Comparison of ENCODE assay signal across 8 cellular contexts in genomic region chr6:148747145-148747492, GRCh38. TPM values are rescaled to one million over a fixed set of nuclear protein-coding genes. Genes with fewer than 3 reads are reported as not detected.
DNase-seq lines count a peak whose midpoint lies in the region; ATAC-seq and TF ChIP-seq lines count a peak whose summit lies in the region.

No MANE protein-coding gene starts in this region.

- no peaks in the 10 kb centered on the region for H3K36me3 Mint-ChIP-seq in activated T-helper 17 cell treated with anti-CD3 and anti-CD28 coated beads, Interleukin-2, amount 50 U/mL, for 72 hours (ENCODE audit: low read depth)
- H3K36me3 Mint-ChIP-seq in glutamatergic neuron (ENCODE audit: unreplicated experiment): no peaks in the 10 kb centered on the region

- H3K27ac ChIP-seq in neutrophil: no peak overlapping the region

- TF ChIP-seq CTCF in glutamatergic neuron (IDR thresholded peaks at IDR 0.05; ENCODE audit: partially characterized antibody, unreplicated experiment): no peak
- no peak for TF ChIP-seq CTCF in neutrophil (IDR thresholded peaks at IDR 0.05)

- no peaks in the 10 kb centered on the region for H3K9me3 Mint-ChIP-seq in activated T-helper 17 cell treated with anti-CD3 and anti-CD28 coated beads, Interleukin-2, amount 50 U/mL, for 72 hours
- peaks cover 1% of the 10 kb centered on the region for H3K9me3 Mint-ChIP-seq in glutamatergic neuron (ENCODE audit: unreplicated experiment)

- H3K27ac Mint-ChIP-seq in activated T-helper 17 cell treated with anti-CD3 and anti-CD28 coated beads, Interleukin-2, amount 50 U/mL, for 72 hours: no peak overlapping the region
- H3K27ac Mint-ChIP-seq in glutamatergic neuron (ENCODE audit: unreplicated experiment): no peak overlapping the region

- no peaks in the 10 kb centered on the region for H3K36me3 ChIP-seq in neutrophil

- H3K4me3 Mint-ChIP-seq in activated T-helper 17 cell treated with anti-CD3 and anti-CD28 coated beads, Interleukin-2, amount 50 U/mL, for 72 hours: peak overlapping the region; percentile 94
- peak overlapping the region; percentile 82 for H3K4me3 Mint-ChIP-seq in glutamatergic neuron (ENCODE audit: unreplicated experiment)

- ATAC-seq in HG03460 (IDR thresholded peaks at IDR 0.05; ENCODE audit: unreplicated experiment): peak; percentile 13
- ATAC-seq in activated T-helper 17 cell treated with anti-CD3 and anti-CD28 coated beads, Interleukin-2, amount 50 U/mL, for 72 hours (replicated peaks): peak; percentile 56
- no peak for ATAC-seq in GM19328 (IDR thresholded peaks at IDR 0.05; ENCODE audit: unreplicated experiment)

- peaks cover 2% of the 10 kb centered on the region for H3K27me3 Mint-ChIP-seq in activated T-helper 17 cell treated with anti-CD3 and anti-CD28 coated beads, Interleukin-2, amount 50 U/mL, for 72 hours
- no peaks in the 10 kb centered on the region for H3K27me3 Mint-ChIP-seq in glutamatergic neuron (ENCODE audit: unreplicated experiment)

- peaks cover 94% of the 10 kb centered on the region for H3K27me3 ChIP-seq in neutrophil

- H3K4me1 ChIP-seq in neutrophil (ENCODE audit: control insufficient read depth in 1 of 2, insufficient read depth in 1 of 2, low read depth in 1 of 2, low read length in 1 of 2): peaks cover 9 to 11% of the 10 kb centered on the region in 2 experiments

- peak overlapping the region; percentile 15 to 23 for H3K4me3 ChIP-seq in neutrophil (ENCODE audit: low read depth in 1 of 2, low read length in 1 of 2)

- peak; percentile 47 for DNase-seq in NCI-H82 (lab: John Stamatoyannopoulos, UW)
- DNase-seq in NCI-H82 treated with DMSO at 0.1 percent for 48 hours (lab: John Stamatoyannopoulos, UW; ENCODE audit: unreplicated experiment): no peak
- peak; percentile 64 for DNase-seq in glutamatergic neuron
- no peak for DNase-seq in NCI-H345 (lab: John Stamatoyannopoulos, UW)

- H3K9me3 ChIP-seq in neutrophil: no peaks in the 10 kb centered on the region

- H3K4me1 Mint-ChIP-seq in activated T-helper 17 cell treated with anti-CD3 and anti-CD28 coated beads, Interleukin-2, amount 50 U/mL, for 72 hours: peaks cover 11% of the 10 kb centered on the region
- H3K4me1 Mint-ChIP-seq in glutamatergic neuron (ENCODE audit: low read depth, unreplicated experiment): peaks cover 10% of the 10 kb centered on the region

RNA-seq across cellular contexts. Expression of gene UST, which starts 0.3 kb away (rescaled TPM):
- 1 to 10 TPM; 1.6 to 7.5 TPM for total RNA-seq in activated T-helper 17 cell treated with anti-CD3 and anti-CD28 coated beads, Interleukin-2, amount 50 U/mL, for 72 hours
- total RNA-seq in glutamatergic neuron (ENCODE audit: unreplicated experiment): 11.2 TPM

Comparison
In these comparisons a context has a peak if more than half of its experiments do, and no peak if none do; other contexts are left out.
1. DNase-seq: peak in NCI-H82 (single experiment) and glutamatergic neuron (single experiment); none in NCI-H82 treated with DMSO at 0.1 percent for 48 hours (single experiment) and NCI-H345 (single experiment).